ENCODE assay signal across 15 cellular contexts in the genomic region with DNA sequence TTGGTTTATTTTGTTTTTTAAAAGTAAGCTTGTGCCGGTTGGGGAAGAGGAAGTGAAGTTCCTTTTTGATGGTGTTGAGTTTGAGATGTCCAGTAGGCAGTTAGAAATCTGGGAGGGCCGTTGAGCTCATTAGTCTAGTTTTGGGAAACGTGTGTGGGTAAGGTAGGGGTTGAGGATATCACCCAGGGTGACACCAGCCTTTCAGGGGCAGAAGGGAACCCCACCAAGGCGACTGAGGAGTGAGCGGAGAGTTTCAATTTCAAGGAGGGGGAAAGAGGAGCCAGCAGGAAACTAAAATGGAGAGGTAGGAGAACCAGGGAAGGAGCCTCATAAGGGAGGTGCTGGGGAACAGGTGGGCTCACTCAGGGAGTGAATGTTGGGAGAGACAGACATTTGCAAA. TPM values are rescaled to one million over a fixed set of nuclear protein-coding genes. Genes with fewer than 3 reads are reported as not detected.
DNase-seq lines count a peak whose midpoint lies in the region; ATAC-seq and TF ChIP-seq lines count a peak whose summit lies in the region.
"Had no signal": no experiment of that assay in that cellular context is flagged by ENCODE, and none has a peak within 500 bp of the region (broad histone marks: within the 10 kb centered on the region; RNA-seq: fewer than 3 reads in every experiment).

No MANE protein-coding gene starts in this region.

- no peak for TF ChIP-seq POLR2A in upper lobe of left lung (IDR thresholded peaks at IDR 0.05)

- H3K4me1 ChIP-seq in upper lobe of left lung, result peaks cover 74 to 85% (median 81%) of the 10 kb centered on the region in 4 donors

- no peak for DNase-seq in activated naive CD4-positive, alpha-beta T cell treated with anti-CD3 and anti-CD28 coated beads, Interleukin-2, amount 50 U/mL, for 16 hours
- no peak for DNase-seq in activated CD4-positive, alpha-beta memory T cell treated with anti-CD3 and anti-CD28 coated beads, Interleukin-2, amount 10 ng/mL, durations not matched to agents 7 days and 5 days
- no peak for DNase-seq in glutamatergic neuron
- no peak for DNase-seq in upper lobe of left lung
- no peak for DNase-seq in stimulated activated CD4-positive, alpha-beta T cell treated with anti-CD3 and anti-CD28 coated beads, Interleukin-12 subunit alpha, Interleukin-12 subunit beta, amount 100 ng/mL, for 4 hours
- DNase-seq in central memory CD4-positive, alpha-beta T cell, result no peak
- DNase-seq: BE2C, caudate nucleus, NCI-H1436 treated with DMSO at 0.1 percent for 48 hours, NCI-H526 treated with DMSO at 0.1 percent for 48 hours, posterior cingulate gyrus, SHP77 had no signal

- H3K27ac ChIP-seq in upper lobe of left lung, result peak overlapping the region in 3 of 4 donors; percentile 8 to 55 (median 14)
- H3K27ac ChIP-seq: esophagus muscularis mucosa had no signal

- H3K4me3 Mint-ChIP-seq in activated naive CD4-positive, alpha-beta T cell treated with anti-CD3 and anti-CD28 coated beads, Interleukin-2, amount 50 U/mL, for 24 hours, result peak overlapping the region; percentile 52
- H3K4me3 Mint-ChIP-seq in activated CD4-positive, alpha-beta memory T cell treated with anti-CD3 and anti-CD28 coated beads, Interleukin-2, amount 10 ng/mL, durations not matched to agents 7 days and 5 days, result no peak overlapping the region
- peak overlapping the region; percentile 12 for H3K4me3 Mint-ChIP-seq in glutamatergic neuron (ENCODE audit: unreplicated experiment)

- no peaks in the 10 kb centered on the region for H3K27me3 Mint-ChIP-seq in activated naive CD4-positive, alpha-beta T cell treated with anti-CD3 and anti-CD28 coated beads, Interleukin-2, amount 50 U/mL, for 24 hours
- no peaks in the 10 kb centered on the region for H3K27me3 Mint-ChIP-seq in activated CD4-positive, alpha-beta memory T cell treated with anti-CD3 and anti-CD28 coated beads, Interleukin-2, amount 10 ng/mL, durations not matched to agents 7 days and 5 days
- H3K27me3 Mint-ChIP-seq in glutamatergic neuron (ENCODE audit: unreplicated experiment), result peaks cover 6% of the 10 kb centered on the region

- CTCF ChIA-PET in activated CD4-positive, alpha-beta memory T cell treated with anti-CD3 and anti-CD28 coated beads, Interleukin-2, amount 10 ng/mL, durations not matched to agents 7 days and 5 days (lab: Charles Lee), result interaction anchor here (1.0 kb wide), 1 partner anchor 25 kb away, joined by 4 read pairs; no protein-coding TSS in a partner anchor

- peaks cover 96% of the 10 kb centered on the region for H3K4me1 Mint-ChIP-seq in activated naive CD4-positive, alpha-beta T cell treated with anti-CD3 and anti-CD28 coated beads, Interleukin-2, amount 50 U/mL, for 24 hours
- H3K4me1 Mint-ChIP-seq in activated CD4-positive, alpha-beta memory T cell treated with anti-CD3 and anti-CD28 coated beads, Interleukin-2, amount 10 ng/mL, durations not matched to agents 7 days and 5 days, result peaks cover 75% of the 10 kb centered on the region
- peaks cover 12% of the 10 kb centered on the region for H3K4me1 Mint-ChIP-seq in glutamatergic neuron (ENCODE audit: low read depth, unreplicated experiment)

- no peaks in the 10 kb centered on the region for H3K27me3 ChIP-seq in upper lobe of left lung
- H3K27me3 ChIP-seq: BE2C, esophagus muscularis mucosa had no signal

- H3K9me3 ChIP-seq in upper lobe of left lung, result no peaks in the 10 kb centered on the region
- H3K9me3 ChIP-seq: BE2C, esophagus muscularis mucosa had no signal

- no peak for ATAC-seq in upper lobe of left lung (ENCODE audit: low FRiP score in 2 of 2)
- ATAC-seq in HG02973 (IDR thresholded peaks at IDR 0.05; ENCODE audit: unreplicated experiment), result no peak

- no peak for TF ChIP-seq EP300 in upper lobe of left lung (IDR thresholded peaks at IDR 0.05)

- TF ChIP-seq CTCF in glutamatergic neuron (IDR thresholded peaks at IDR 0.05; ENCODE audit: partially characterized antibody, unreplicated experiment) (no peak), upper lobe of left lung (IDR thresholded peaks at IDR 0.05) (no peak)

- H3K36me3 ChIP-seq in upper lobe of left lung, result peaks cover 3 to 48% (median 17%) of the 10 kb centered on the region in 4 donors

- H3K36me3 Mint-ChIP-seq in activated naive CD4-positive, alpha-beta T cell treated with anti-CD3 and anti-CD28 coated beads, Interleukin-2, amount 50 U/mL, for 24 hours, result peaks cover 29% of the 10 kb centered on the region
- peaks cover 95% of the 10 kb centered on the region for H3K36me3 Mint-ChIP-seq in activated CD4-positive, alpha-beta memory T cell treated with anti-CD3 and anti-CD28 coated beads, Interleukin-2, amount 10 ng/mL, durations not matched to agents 7 days and 5 days (ENCODE audit: low read depth)
- H3K36me3 Mint-ChIP-seq in glutamatergic neuron (ENCODE audit: unreplicated experiment), result no peaks in the 10 kb centered on the region

- H3K27ac Mint-ChIP-seq in activated naive CD4-positive, alpha-beta T cell treated with anti-CD3 and anti-CD28 coated beads, Interleukin-2, amount 50 U/mL, for 24 hours, result peak overlapping the region; percentile 77
- H3K27ac Mint-ChIP-seq in activated CD4-positive, alpha-beta memory T cell treated with anti-CD3 and anti-CD28 coated beads, Interleukin-2, amount 10 ng/mL, durations not matched to agents 7 days and 5 days, result peak overlapping the region; percentile 27
- H3K27ac Mint-ChIP-seq in glutamatergic neuron (ENCODE audit: unreplicated experiment), result no peak overlapping the region

- no peak overlapping the region for H3K4me3 ChIP-seq in upper lobe of left lung
- H3K4me3 ChIP-seq: esophagus muscularis mucosa had no signal

- POLR2A ChIA-PET in activated CD4-positive, alpha-beta memory T cell treated with anti-CD3 and anti-CD28 coated beads, Interleukin-2, amount 10 ng/mL, durations not matched to agents 7 days and 5 days (lab: Charles Lee), result interaction anchor here (1.0 to 1.5 kb wide), 3 partner anchors 12 to 22 kb away, joined by 3 to 5 read pairs (median 4); no protein-coding TSS in a partner anchor

- WGBS in upper lobe of left lung, 2 donors, result 45 to 75% methylated on average over 5 of the region's 5 CpGs

- H3K9me3 Mint-ChIP-seq in activated naive CD4-positive, alpha-beta T cell treated with anti-CD3 and anti-CD28 coated beads, Interleukin-2, amount 50 U/mL, for 24 hours, result no peaks in the 10 kb centered on the region
- no peaks in the 10 kb centered on the region for H3K9me3 Mint-ChIP-seq in activated CD4-positive, alpha-beta memory T cell treated with anti-CD3 and anti-CD28 coated beads, Interleukin-2, amount 10 ng/mL, durations not matched to agents 7 days and 5 days
- no peaks in the 10 kb centered on the region for H3K9me3 Mint-ChIP-seq in glutamatergic neuron (ENCODE audit: unreplicated experiment)

RNA-seq across cellular contexts. Expression of gene HAPSTR1, which starts 22.7 kb away (rescaled TPM):
- total RNA-seq in activated CD4-positive, alpha-beta memory T cell treated with anti-CD3 and anti-CD28 coated beads, Interleukin-2, amount 10 ng/mL, durations not matched to agents 7 days and 5 days, result 10 to 100 TPM; 65.1 to 65.3 TPM
- total RNA-seq in glutamatergic neuron (ENCODE audit: unreplicated experiment) (143 TPM), upper lobe of left lung (10 to 100 TPM; 37.3 to 62.9 (median 46.0) TPM)
